ENCODE assay signal across 1 cellular context in genomic region chr16:5062051-5062450, GRCh38.
TF ChIP-seq lines count a peak whose summit lies in the region.

No MANE protein-coding gene starts in this region.

TF ChIP-seq in H1, 55 proteins besides CTCF, POLR2A, EP300 and RAD21:
- TF ChIP-seq PHF8 (conservative IDR thresholded peaks at IDR 0.05; ENCODE audit: low read depth, low read length) (no peak), CHD1 (IDR thresholded peaks at IDR 0.05; ENCODE audit: low read depth, low read length) (no peak)
